15 cellular contexts compared by ENCODE assay signal in genomic region chr17:74767111-74767516, GRCh38. TPM values are rescaled to one million over a fixed set of nuclear protein-coding genes. Genes with fewer than 3 reads are reported as not detected.
A peak's percentile ranks its signal among the peaks of the same experiment; 100 is the strongest.
DNase-seq lines count a peak whose midpoint lies in the region; ATAC-seq and TF ChIP-seq lines count a peak whose summit lies in the region.
"Had no signal": no experiment of that assay in that cellular context is flagged by ENCODE, and none has a peak within 500 bp of the region (broad histone marks: within the 10 kb centered on the region; RNA-seq: fewer than 3 reads in every experiment).

No MANE protein-coding gene starts in this region.

- no peak for DNase-seq in CD4-positive, alpha-beta T cell
- DNase-seq in amygdala (lab: John Stamatoyannopoulos, UW) (peak in 55 of 56 donors; percentile 37 to 94 (median 84)), hippocampal formation (lab: John Stamatoyannopoulos, UW) (peak; percentile 84 to 97), posterior cingulate gyrus (peak; percentile 77 to 98 (median 86)), GM03348 (ENCODE audit: low spot score) (no peak), ureter (ENCODE audit: low spot score) (no peak), Peyer's patch (no peak)
- DNase-seq: activated naive CD4-positive, alpha-beta T cell treated with anti-CD3 and anti-CD28 coated beads for 36 hours; foreskin melanocyte; kidney glomerular epithelial cell; PC-9; stimulated activated CD8-positive, alpha-beta memory T cell treated with anti-CD3 and anti-CD28 coated beads, Interleukin-4, amount 100 ng/mL, for 48 hours had no signal

- no peaks in the 10 kb centered on the region for H3K27me3 ChIP-seq in CD4-positive, alpha-beta T cell (ENCODE audit: control insufficient read depth, insufficient read depth, low read length)
- no peaks in the 10 kb centered on the region for H3K27me3 ChIP-seq in Peyer's patch

- TF ChIP-seq POLR2A in Peyer's patch (IDR thresholded peaks at IDR 0.05) = no peak

- H3K9me3 Mint-ChIP-seq in CD4-positive, alpha-beta T cell = no peaks in the 10 kb centered on the region
- H3K9me3 Mint-ChIP-seq: activated naive CD4-positive, alpha-beta T cell treated with anti-CD3 and anti-CD28 coated beads for 36 hours; T-helper 2 cell treated with Interferon-gamma antibody and Interleukin-4, amounts not matched to agents 5 μg/mL and 100 μg/mL, for 36 hours had no signal

- no peak overlapping the region for H3K4me3 ChIP-seq in Peyer's patch
- H3K4me3 ChIP-seq: PC-9 had no signal

- peak overlapping the region; percentile 44 for H3K27ac Mint-ChIP-seq in CD4-positive, alpha-beta T cell

- peaks cover 0 to 76% (median 4%) of the 10 kb centered on the region in 4 donors for H3K4me1 ChIP-seq in Peyer's patch

- no peak overlapping the region for H3K4me3 Mint-ChIP-seq in CD4-positive, alpha-beta T cell
- H3K4me3 Mint-ChIP-seq: activated naive CD4-positive, alpha-beta T cell treated with anti-CD3 and anti-CD28 coated beads for 36 hours; T-helper 2 cell treated with Interferon-gamma antibody and Interleukin-4, amounts not matched to agents 5 μg/mL and 100 μg/mL, for 36 hours had no signal

- CTCF ChIA-PET in CD4-positive, alpha-beta T cell (lab: Charles Lee) = interaction anchor here (2.2 kb wide), 1 partner anchor 18 kb away, joined by 6 read pairs; no protein-coding TSS in a partner anchor

- H3K27ac ChIP-seq in CD4-positive, alpha-beta T cell (ENCODE audit: low read depth, low read length) = peak overlapping the region; percentile 36
- peak overlapping the region in 2 of 4 donors; percentile 48 to 86 for H3K27ac ChIP-seq in Peyer's patch
- H3K27ac ChIP-seq: PC-9 had no signal

- intact Hi-C loops in CD4-positive, alpha-beta T cell (cut with DNase I, micrococcal nuclease) = no loop called here
- intact Hi-C loops in posterior cingulate gyrus (cut with DNase I) = no loop called here

- H3K4me1 Mint-ChIP-seq in CD4-positive, alpha-beta T cell (ENCODE audit: low read depth) = peaks cover 26% of the 10 kb centered on the region

- no peaks in the 10 kb centered on the region for H3K27me3 Mint-ChIP-seq in CD4-positive, alpha-beta T cell

- POLR2A ChIA-PET in CD4-positive, alpha-beta T cell (lab: Charles Lee) = interaction anchor here (1.3 kb wide), 1 partner anchor 110 kb away, joined by 5 read pairs; no protein-coding TSS in a partner anchor

- peaks cover 0 to 47% (median 0%) of the 10 kb centered on the region in 3 donors for H3K36me3 ChIP-seq in Peyer's patch

- no peak for TF ChIP-seq CTCF in CD4-positive, alpha-beta T cell (IDR thresholded peaks at IDR 0.05)
- no peak for TF ChIP-seq CTCF in Peyer's patch (IDR thresholded peaks at IDR 0.05)

- no peak for ATAC-seq in CD4-positive, alpha-beta T cell (ENCODE audit: poor library complexity)
- no peak for ATAC-seq in esophagus mucosa

- peaks cover 81% of the 10 kb centered on the region for H3K36me3 Mint-ChIP-seq in CD4-positive, alpha-beta T cell (ENCODE audit: low read depth)

- H3K9me3 ChIP-seq in CD4-positive, alpha-beta T cell (ENCODE audit: control insufficient read depth, low read length) = no peaks in the 10 kb centered on the region
- H3K9me3 ChIP-seq in Peyer's patch = no peaks in the 10 kb centered on the region

RNA-seq across cellular contexts. Expression of gene NAT9, which starts 9.0 kb away (rescaled TPM):
- total RNA-seq in CD4-positive, alpha-beta T cell = 10 to 100 TPM; 34.6 to 38.2 TPM
- total RNA-seq in esophagus mucosa (14.6 TPM), ureter (65.1 TPM), Peyer's patch (10 to 100 TPM; 23.1 to 85.0 (median 37.4) TPM)

RNA-seq across cellular contexts. Expression of gene NHERF1, which starts 18.7 kb away (rescaled TPM):
- total RNA-seq in CD4-positive, alpha-beta T cell = 10 to 100 TPM; 68.4 to 72.4 TPM
- total RNA-seq in esophagus mucosa (297 TPM), ureter (20.6 TPM), Peyer's patch (100 to 1,000 TPM; 121 to 600 (median 488) TPM)

RNA-seq across cellular contexts. Expression of gene RAB37, which starts 30.1 kb away (rescaled TPM):
- total RNA-seq in CD4-positive, alpha-beta T cell = 10 to 100 TPM; 19.0 to 21.1 TPM
- total RNA-seq in esophagus mucosa (0.96 TPM), ureter (2.3 TPM), Peyer's patch (10 to 100 TPM in 1 of 4 donors, 1 to 10 TPM in 3; 1.1 to 35.5 (median 4.4) TPM)
- total RNA-seq: PC-9 had no signal

RNA-seq across cellular contexts. Expression of gene CD300LF, which starts 54.4 kb away (rescaled TPM):
- total RNA-seq in CD4-positive, alpha-beta T cell = 1 to 10 TPM in 1 of 2 experiments, under 1 TPM in 1; 0.39 to 1.0 TPM
- total RNA-seq in esophagus mucosa (0.40 TPM), ureter (2.5 TPM), Peyer's patch (1 to 10 TPM in 2 of 4 donors, not detected in 2; 1.1 to 1.7 TPM)
- total RNA-seq: activated naive CD4-positive, alpha-beta T cell treated with anti-CD3 and anti-CD28 coated beads for 36 hours; HT1080; PC-9 had no signal

Comparison
In these comparisons a context has a peak if more than half of its experiments do, and no peak if none do; other contexts are left out.
1. DNase-seq: peak in amygdala (55 of 56), hippocampal formation (2 of 2) and posterior cingulate gyrus (10 of 10); none in CD4-positive, alpha-beta T cell (0 of 10), GM03348 (single experiment), ureter (single experiment) and Peyer's patch (0 of 3).